Comparison of ENCODE assay signal across 1 cellular context in genomic region chr17:419073-419735, GRCh38.
TF ChIP-seq lines count a peak whose summit lies in the region.

No MANE protein-coding gene starts in this region.

TF ChIP-seq in HepG2, 621 proteins besides CTCF, POLR2A, EP300 and RAD21 (continued from another document and continues in another):
- no peak for TF ChIP-seq AKNA (CRISPR knock-in tag; IDR thresholded peaks at IDR 0.05; ENCODE audit: borderline replicate concordance)
- no peak for TF ChIP-seq FOXO1 (CRISPR knock-in tag; IDR thresholded peaks at IDR 0.05)
- TF ChIP-seq ZNF33B (CRISPR knock-in tag; IDR thresholded peaks at IDR 0.05), result no peak
- peak; percentile 37; the same call in 1 of the 2 replicates for TF ChIP-seq TBX2 (CRISPR knock-in tag; IDR thresholded peaks at IDR 0.05; ENCODE audit: borderline replicate concordance)
- TF ChIP-seq TIGD3 (CRISPR knock-in tag; IDR thresholded peaks at IDR 0.05; ENCODE audit: borderline replicate concordance), result no peak
- TF ChIP-seq TOPORS (CRISPR knock-in tag; IDR thresholded peaks at IDR 0.05), result no peak
- TF ChIP-seq NR2F6 (IDR thresholded peaks at IDR 0.05), result 0 out of 2 replicates have a peak, but pooled peaks have one; percentile 16
- no peak for TF ChIP-seq NR2F6 (CRISPR knock-in tag; IDR thresholded peaks at IDR 0.05)
- no peak for TF ChIP-seq CENPBD1 (CRISPR knock-in tag; IDR thresholded peaks at IDR 0.05; ENCODE audit: borderline replicate concordance, low read depth)
- no peak for TF ChIP-seq ZFAT (CRISPR knock-in tag; conservative IDR thresholded peaks at IDR 0.05)
- no peak for TF ChIP-seq ZNF546 (CRISPR knock-in tag; conservative IDR thresholded peaks at IDR 0.05)
- TF ChIP-seq KLF12 (CRISPR knock-in tag; IDR thresholded peaks at IDR 0.05; ENCODE audit: borderline replicate concordance), result no peak
- no peak for TF ChIP-seq MIER2 (CRISPR knock-in tag; IDR thresholded peaks at IDR 0.05)
- TF ChIP-seq ATF2 (CRISPR knock-in tag; IDR thresholded peaks at IDR 0.05), result no peak
- no peak for TF ChIP-seq SOX6 (IDR thresholded peaks at IDR 0.05)
- peak; percentile 59 for TF ChIP-seq SOX6 (CRISPR knock-in tag; IDR thresholded peaks at IDR 0.05)
- no peak for TF ChIP-seq ZFP36 (IDR thresholded peaks at IDR 0.05; ENCODE audit: borderline replicate concordance, low read depth, low read length, partially characterized antibody)
- TF ChIP-seq PREB (CRISPR knock-in tag; IDR thresholded peaks at IDR 0.05), result no peak
- TF ChIP-seq TMF1 (CRISPR knock-in tag; IDR thresholded peaks at IDR 0.05; ENCODE audit: low read depth), result no peak
- TF ChIP-seq NFYB (CRISPR knock-in tag; IDR thresholded peaks at IDR 0.05), result no peak
- TF ChIP-seq ZNF280B (CRISPR knock-in tag; IDR thresholded peaks at IDR 0.05; ENCODE audit: borderline replicate concordance), result no peak
- TF ChIP-seq ZBTB8A (CRISPR knock-in tag; IDR thresholded peaks at IDR 0.05; ENCODE audit: borderline replicate concordance, low read depth), result no peak
- TF ChIP-seq RXRB (CRISPR knock-in tag; IDR thresholded peaks at IDR 0.05; ENCODE audit: borderline replicate concordance), result peak; percentile 58; the same call in 1 of the 2 replicates
- peak; percentile 64; the same call in 1 of the 2 replicates for TF ChIP-seq SOX5 (CRISPR knock-in tag; IDR thresholded peaks at IDR 0.05; ENCODE audit: borderline replicate concordance)
- TF ChIP-seq ARID3A (IDR thresholded peaks at IDR 0.05; ENCODE audit: low read depth, low read length), result peak; percentile 51
- TF ChIP-seq SALL1 (CRISPR knock-in tag; IDR thresholded peaks at IDR 0.05), result peak; percentile 88
- peak; percentile 82 for TF ChIP-seq HNF4G (IDR thresholded peaks at IDR 0.05; ENCODE audit: borderline replicate concordance, low read depth, low read length)
- TF ChIP-seq HNF4G (CRISPR knock-in tag; IDR thresholded peaks at IDR 0.05; ENCODE audit: borderline replicate concordance, low read depth), result 0 out of 2 replicates have a peak, but pooled peaks have one; percentile 22
- TF ChIP-seq KIAA2018 (CRISPR knock-in tag; IDR thresholded peaks at IDR 0.05; ENCODE audit: borderline replicate concordance), result no peak
- TF ChIP-seq ARID5B (CRISPR knock-in tag; IDR thresholded peaks at IDR 0.05), result peak; percentile 46
